In genomic region chr11:130847517-130847916, GRCh38 we compare ENCODE assay signal across 13 cellular contexts.
DNase-seq lines count a peak whose midpoint lies in the region; ATAC-seq and TF ChIP-seq lines count a peak whose summit lies in the region.
"Had no signal": no experiment of that assay in that cellular context is flagged by ENCODE, and none has a peak within 500 bp of the region (broad histone marks: within the 10 kb centered on the region; RNA-seq: fewer than 3 reads in every experiment).

No MANE protein-coding gene starts in this region.

- H3K9me2 ChIP-seq in Karpas-422 (replicated peaks; ENCODE audit: insufficient read depth, low read length): no peaks in the 10 kb centered on the region

- H2AFZ ChIP-seq in Karpas-422 (ENCODE audit: low read length): no peak overlapping the region

- intact Hi-C loops in left lung (cut with DNase I): no loop called here

- no peaks in the 10 kb centered on the region for H4K20me1 ChIP-seq in Karpas-422 (ENCODE audit: insufficient read depth, low read depth, low read length)

- H3K4me1 ChIP-seq in BE2C (peaks cover 4% of the 10 kb centered on the region; the same call in 1 of the 2 replicates), left lung (no peaks in the 10 kb centered on the region), Karpas-422 (ENCODE audit: low read length) (no peaks in the 10 kb centered on the region)

- no peak overlapping the region for H3K4me2 ChIP-seq in Karpas-422 (ENCODE audit: low read depth, low read length, poor library complexity, severe bottlenecking)

- no peak overlapping the region for H3K27ac ChIP-seq in left lung
- H3K27ac ChIP-seq in Karpas-422 (ENCODE audit: low read length): no peak overlapping the region
- H3K27ac ChIP-seq: HL-60 had no signal

- H3K4me3 ChIP-seq in BE2C (ENCODE audit: low read depth, low read length) (peak overlapping the region; percentile 48), astrocyte of the spinal cord (ENCODE audit: low read depth, low read length) (no peak overlapping the region), left lung (no peak overlapping the region), Karpas-422 (ENCODE audit: low read length) (no peak overlapping the region)
- H3K4me3 ChIP-seq: GM12878, tibial artery had no signal

- peak; percentile 55 for ATAC-seq in left lung
- no peak for ATAC-seq in GM19467 (IDR thresholded peaks at IDR 0.05; ENCODE audit: unreplicated experiment)
- ATAC-seq: GM12878 had no signal

- H3K9me3 ChIP-seq in BE2C (no peaks in the 10 kb centered on the region), left lung (no peaks in the 10 kb centered on the region), Karpas-422 (ENCODE audit: low read length) (no peaks in the 10 kb centered on the region)
- H3K9me3 ChIP-seq: tibial artery had no signal

- peak; percentile 56 for DNase-seq in BE2C
- peak; percentile 43 for DNase-seq in LoVo (ENCODE audit: low spot score)
- DNase-seq in astrocyte of the spinal cord (ENCODE audit: low read depth, low spot score): peak; percentile 83
- no peak for DNase-seq in left lung
- DNase-seq in activated CD4-positive, alpha-beta T cell treated with anti-CD3 and anti-CD28 coated beads, Interleukin-2, amount 50 U/mL, for 48 hours: no peak
- no peak for DNase-seq in Karpas-422
- DNase-seq in SHP77 (lab: John Stamatoyannopoulos, UW): no peak
- DNase-seq: mesendoderm, NCI-H146, tibial artery had no signal

- in situ Hi-C loops in astrocyte of the spinal cord (cut with HindIII; ENCODE audit: low sequenced_read_pairs): no loop called here

- H3K27me3 ChIP-seq in BE2C (no peaks in the 10 kb centered on the region), left lung (no peaks in the 10 kb centered on the region), Karpas-422 (ENCODE audit: low read length) (no peaks in the 10 kb centered on the region)
- H3K27me3 ChIP-seq: tibial artery had no signal

- TF ChIP-seq CTCF in BE2C (IDR thresholded peaks at IDR 0.05; ENCODE audit: low read depth, low read length) (no peak), astrocyte of the spinal cord (IDR thresholded peaks at IDR 0.05; ENCODE audit: low read depth, low read length) (no peak), left lung (IDR thresholded peaks at IDR 0.05) (no peak)

- H3K79me2 ChIP-seq in Karpas-422 (ENCODE audit: low read length): no peaks in the 10 kb centered on the region

- no peaks in the 10 kb centered on the region for H3K36me3 ChIP-seq in BE2C
- no peaks in the 10 kb centered on the region for H3K36me3 ChIP-seq in left lung
- H3K36me3 ChIP-seq in Karpas-422 (ENCODE audit: insufficient read depth, low read length): no peaks in the 10 kb centered on the region
- H3K36me3 ChIP-seq: tibial artery had no signal

- H3K9ac ChIP-seq in Karpas-422 (ENCODE audit: low read length): no peak overlapping the region

Comparison
In these comparisons a context has a peak if more than half of its experiments do, and no peak if none do; other contexts are left out.
1. DNase-seq: peak in BE2C (single experiment), LoVo (single experiment) and astrocyte of the spinal cord (single experiment); none in left lung (0 of 2), activated CD4-positive, alpha-beta T cell treated with anti-CD3 and anti-CD28 coated beads, Interleukin-2, amount 50 U/mL, for 48 hours (0 of 2), Karpas-422 (single experiment) and SHP77 (0 of 2).